Comparison of ENCODE assay signal across 1 cellular context in genomic region chrX:3690140-3690539, GRCh38.
TF ChIP-seq lines count a peak whose summit lies in the region.

No MANE protein-coding gene starts in this region.

TF ChIP-seq in HEK293T, 16 proteins besides CTCF, POLR2A, EP300 and RAD21 (continued from another document):
- no peak for TF ChIP-seq FOXM1 (IDR thresholded peaks at IDR 0.05; ENCODE audit: borderline replicate concordance)
- TF ChIP-seq L3MBTL2 (conservative IDR thresholded peaks at IDR 0.05): no peak
- TF ChIP-seq HDGF (IDR thresholded peaks at IDR 0.05; ENCODE audit: borderline replicate concordance): no peak
